Comparison of ENCODE assay signal across 2 cellular contexts in genomic region chr12:124749725-124750124, GRCh38.
TF ChIP-seq lines count a peak whose summit lies in the region.

No MANE protein-coding gene starts in this region.

TF ChIP-seq in A549, 52 proteins besides CTCF, POLR2A, EP300 and RAD21:
- TF ChIP-seq MAFK (IDR thresholded peaks at IDR 0.05; ENCODE audit: partially characterized antibody) (no peak), KDM1A (IDR thresholded peaks at IDR 0.05; ENCODE audit: low read depth) (0 out of 2 replicates have a peak, but pooled peaks have one; percentile 39), RCOR1 (IDR thresholded peaks at IDR 0.05; ENCODE audit: low read depth, low read length) (no peak), HES2 (IDR thresholded peaks at IDR 0.05) (no peak), HOXB5 (CRISPR knock-in tag; IDR thresholded peaks at IDR 0.05) (no peak)
TF ChIP-seq in A549: peak in this region for 1.

TF ChIP-seq in H1, 55 proteins besides CTCF, POLR2A, EP300 and RAD21:
- TF ChIP-seq KDM1A (IDR thresholded peaks at IDR 0.05; ENCODE audit: borderline replicate concordance, low read length), result peak; percentile 44; the same call in 1 of the 2 replicates
- no peak for TF ChIP-seq MAFK (IDR thresholded peaks at IDR 0.05; ENCODE audit: low read depth, low read length)
- no peak for TF ChIP-seq SP1 (IDR thresholded peaks at IDR 0.05; ENCODE audit: low read depth, low read length)
- no peak for TF ChIP-seq CBX5 (IDR thresholded peaks at IDR 0.05; ENCODE audit: low read depth, low read length)
- TF ChIP-seq CEBPB (IDR thresholded peaks at IDR 0.05; ENCODE audit: low read depth, low read length), result no peak
- TF ChIP-seq BACH1 (IDR thresholded peaks at IDR 0.05; ENCODE audit: low read length), result no peak
- 0 out of 4 replicates have a peak, but pooled peaks of 1 of the 2 experiments have one; percentile 58 for TF ChIP-seq HDAC2 (IDR thresholded peaks at IDR 0.05; ENCODE audit: borderline replicate concordance in 1 of 2, low read depth in 2 of 2, low read length in 2 of 2)
- TF ChIP-seq ATF3 (IDR thresholded peaks at IDR 0.05; ENCODE audit: insufficient read depth, low read depth, low read length), result no peak
